ENCODE assay signal across 8 cellular contexts in the genomic region with DNA sequence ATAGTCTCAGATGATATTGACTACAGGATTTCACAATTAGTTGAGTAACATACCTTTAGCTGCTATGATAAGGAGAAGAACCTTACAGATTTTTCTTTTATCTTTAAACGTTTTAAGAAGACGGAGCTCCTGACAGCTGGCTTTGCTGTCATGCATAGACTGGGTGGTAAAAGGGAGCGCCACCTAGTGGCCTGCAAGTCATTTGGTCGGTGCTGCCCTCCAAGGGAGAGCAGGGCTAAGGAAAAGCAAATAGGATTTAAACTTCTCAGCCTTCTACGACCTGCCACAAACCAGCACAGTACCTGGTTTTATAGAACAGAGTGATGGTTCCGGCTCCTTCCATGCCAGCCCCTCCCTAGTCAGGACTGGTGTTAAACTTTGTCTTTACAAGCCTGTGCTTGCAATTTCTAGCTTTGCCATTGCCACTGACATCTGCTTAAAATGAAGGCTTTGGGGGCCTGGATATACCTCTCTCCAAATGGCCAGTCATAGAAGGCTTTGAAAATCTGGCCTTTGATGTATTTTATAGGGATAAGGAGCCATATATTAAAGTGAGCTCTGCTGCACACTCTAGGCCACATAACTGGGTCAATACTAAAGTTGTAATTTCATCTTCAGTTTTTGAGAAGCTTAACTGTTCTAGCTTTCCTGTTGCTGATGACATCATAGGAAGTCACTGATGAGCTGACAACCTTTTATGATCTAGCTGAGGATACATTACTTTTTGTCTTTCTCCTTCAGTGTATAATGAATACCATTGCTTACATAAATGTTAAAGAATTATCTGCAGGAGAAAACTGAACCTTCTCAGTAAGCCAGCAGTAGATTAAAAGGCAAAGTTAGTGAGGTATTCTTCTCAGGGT. TPM values are rescaled to one million over a fixed set of nuclear protein-coding genes. Genes with fewer than 3 reads are reported as not detected.
DNase-seq lines count a peak whose midpoint lies in the region; ATAC-seq and TF ChIP-seq lines count a peak whose summit lies in the region.

No MANE protein-coding gene starts in this region.

- intact Hi-C loops in activated naive CD4-positive, alpha-beta T cell treated with anti-CD3 and anti-CD28 coated beads for 36 hours (cut with micrococcal nuclease), result loop anchor here (1.0 to 5.0 kb wide), 6 partner anchors 188 to 1014 kb away; no protein-coding TSS in a partner anchor
- intact Hi-C loops in head of caudate nucleus (cut with DNase I), result loop anchor here (10.0 kb wide), 1 partner anchor 188 kb away; no protein-coding TSS in a partner anchor

- no peaks in the 10 kb centered on the region for H3K9me3 Mint-ChIP-seq in activated naive CD4-positive, alpha-beta T cell treated with anti-CD3 and anti-CD28 coated beads for 36 hours
- H3K9me3 Mint-ChIP-seq in progenitor cell of endocrine pancreas (ENCODE audit: low read depth), result no peaks in the 10 kb centered on the region

- H3K4me3 ChIP-seq in Jurkat, Clone E6-1 (ENCODE audit: low read length), result no peak overlapping the region

- DNase-seq in GDM1 (lab: John Stamatoyannopoulos, UW) (peak; percentile 31), RPMI7951 (ENCODE audit: low read depth) (peak; percentile 74), head of caudate nucleus (peak; percentile 66 to 93 (median 83)), progenitor cell of endocrine pancreas (ENCODE audit: low spot score, unreplicated experiment) (peak; percentile 59), NOMO-1 (lab: John Stamatoyannopoulos, UW; ENCODE audit: unreplicated experiment in 2 of 2) (no peak)
- peak; percentile 64 for DNase-seq in Jurkat, Clone E6-1 (ENCODE audit: low read depth, low spot score)
- peak; percentile 73 for DNase-seq in activated naive CD4-positive, alpha-beta T cell treated with anti-CD3 and anti-CD28 coated beads for 36 hours

- peak; percentile 95 for ATAC-seq in GM21786 (IDR thresholded peaks at IDR 0.05; ENCODE audit: unreplicated experiment)

- H3K27me3 Mint-ChIP-seq in activated naive CD4-positive, alpha-beta T cell treated with anti-CD3 and anti-CD28 coated beads for 36 hours (ENCODE audit: low read depth), result peaks cover 18% of the 10 kb centered on the region
- peaks cover 12% of the 10 kb centered on the region for H3K27me3 Mint-ChIP-seq in progenitor cell of endocrine pancreas

- TF ChIP-seq CTCF in progenitor cell of endocrine pancreas (IDR thresholded peaks at IDR 0.05; ENCODE audit: unreplicated experiment), result peak; percentile 99

- H3K36me3 Mint-ChIP-seq in activated naive CD4-positive, alpha-beta T cell treated with anti-CD3 and anti-CD28 coated beads for 36 hours (ENCODE audit: low read depth), result no peaks in the 10 kb centered on the region
- no peaks in the 10 kb centered on the region for H3K36me3 Mint-ChIP-seq in progenitor cell of endocrine pancreas (ENCODE audit: insufficient read depth)

- CTCF ChIA-PET in activated naive CD4-positive, alpha-beta T cell treated with anti-CD3 and anti-CD28 coated beads for 36 hours (lab: Charles Lee), result interaction anchor here (0.6 to 3.9 kb wide), 17 partner anchors 9 to 731 kb away, joined by 3 to 59 read pairs (median 4); no protein-coding TSS in a partner anchor

- H3K4me1 Mint-ChIP-seq in activated naive CD4-positive, alpha-beta T cell treated with anti-CD3 and anti-CD28 coated beads for 36 hours (ENCODE audit: low read depth), result peaks cover 4% of the 10 kb centered on the region
- peaks cover 12% of the 10 kb centered on the region for H3K4me1 Mint-ChIP-seq in progenitor cell of endocrine pancreas (ENCODE audit: low read depth)

- no peak overlapping the region for H3K4me3 Mint-ChIP-seq in activated naive CD4-positive, alpha-beta T cell treated with anti-CD3 and anti-CD28 coated beads for 36 hours
- H3K4me3 Mint-ChIP-seq in progenitor cell of endocrine pancreas (ENCODE audit: low read depth), result no peak overlapping the region

- H3K27ac Mint-ChIP-seq in activated naive CD4-positive, alpha-beta T cell treated with anti-CD3 and anti-CD28 coated beads for 36 hours, result no peak overlapping the region
- H3K27ac Mint-ChIP-seq in progenitor cell of endocrine pancreas, result no peak overlapping the region

RNA-seq across cellular contexts. Expression of gene ADAMTSL1, which starts 31.1 kb away (rescaled TPM):
- not detected for polyA plus RNA-seq in Jurkat, Clone E6-1 (2012; ENCODE audit: insufficient read depth, insufficient read length)
- total RNA-seq in RPMI7951 (2014; rRNA removed; shearing (Covaris generic)), result 24.4 and 25.1 TPM in 2 replicates
- total RNA-seq in activated naive CD4-positive, alpha-beta T cell treated with anti-CD3 and anti-CD28 coated beads for 36 hours, result not detected
- 2.1 and 2.5 TPM in 2 replicates for total RNA-seq in progenitor cell of endocrine pancreas

Comparison
In these comparisons a context has a peak if more than half of its experiments do, and no peak if none do; other contexts are left out.
1. DNase-seq: peak in GDM1 (single experiment), Jurkat, Clone E6-1 (single experiment), RPMI7951 (single experiment), activated naive CD4-positive, alpha-beta T cell treated with anti-CD3 and anti-CD28 coated beads for 36 hours (single experiment), head of caudate nucleus (42 of 42) and progenitor cell of endocrine pancreas (single experiment); none in NOMO-1 (0 of 2).